1 cellular context compared by ENCODE assay signal in genomic region chr1:11753555-11754208, GRCh38.
TF ChIP-seq lines count a peak whose summit lies in the region.

No MANE protein-coding gene starts in this region.

TF ChIP-seq in IMR-90, 13 proteins besides CTCF, POLR2A, EP300 and RAD21:
- no peak for TF ChIP-seq FOS (IDR thresholded peaks at IDR 0.05; ENCODE audit: low read depth, low read length)
- TF ChIP-seq MXI1 (IDR thresholded peaks at IDR 0.05; ENCODE audit: borderline replicate concordance, low read depth, low read length): no peak
- TF ChIP-seq, protein P1, sequence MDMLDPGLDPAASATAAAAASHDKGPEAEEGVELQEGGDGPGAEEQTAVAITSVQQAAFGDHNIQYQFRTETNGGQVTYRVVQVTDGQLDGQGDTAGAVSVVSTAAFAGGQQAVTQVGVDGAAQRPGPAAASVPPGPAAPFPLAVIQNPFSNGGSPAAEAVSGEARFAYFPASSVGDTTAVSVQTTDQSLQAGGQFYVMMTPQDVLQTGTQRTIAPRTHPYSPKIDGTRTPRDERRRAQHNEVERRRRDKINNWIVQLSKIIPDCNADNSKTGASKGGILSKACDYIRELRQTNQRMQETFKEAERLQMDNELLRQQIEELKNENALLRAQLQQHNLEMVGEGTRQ (IDR thresholded peaks at IDR 0.05; ENCODE audit: low read depth, low read length): no peak
- TF ChIP-seq SMC3 (IDR thresholded peaks at IDR 0.05; ENCODE audit: low read depth, low read length): no peak
